ENCODE assay signal across 2 cellular contexts in the genomic region with DNA sequence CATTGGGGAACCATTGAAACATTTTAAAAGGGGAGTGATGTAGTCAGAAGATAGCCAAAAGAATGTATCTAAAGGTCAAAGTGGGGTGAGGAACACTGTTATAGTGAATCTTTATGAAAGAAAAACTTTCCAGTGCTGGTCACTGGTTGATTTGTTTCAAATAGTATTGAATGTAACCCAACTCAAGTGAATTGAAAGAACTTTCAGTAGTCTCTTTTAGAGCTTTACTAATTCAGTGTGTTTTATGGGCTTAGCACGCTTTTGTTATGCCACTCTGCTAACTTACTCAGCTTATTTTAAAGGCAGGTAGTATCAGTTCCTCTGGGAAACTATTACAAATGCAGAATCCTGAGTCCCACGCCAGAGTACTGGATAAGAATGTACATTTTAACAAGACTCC.
TF ChIP-seq lines count a peak whose summit lies in the region.

No MANE protein-coding gene starts in this region.

TF ChIP-seq in A549, 52 proteins besides CTCF, POLR2A, EP300 and RAD21 (continued from another document):
- TF ChIP-seq KDM1A (IDR thresholded peaks at IDR 0.05; ENCODE audit: low read depth) (no peak), NFE2L2 (conservative IDR thresholded peaks at IDR 0.05; ENCODE audit: low read length) (no peak), GATA3 (IDR thresholded peaks at IDR 0.05; ENCODE audit: borderline replicate concordance) (no peak), PHF8 (IDR thresholded peaks at IDR 0.05; ENCODE audit: borderline replicate concordance, low read depth) (no peak), ZSCAN20 (CRISPR knock-in tag; IDR thresholded peaks at IDR 0.05) (no peak), HOXB13 (CRISPR knock-in tag; IDR thresholded peaks at IDR 0.05; ENCODE audit: low read depth) (no peak)
- TF ChIP-seq, protein P1, sequence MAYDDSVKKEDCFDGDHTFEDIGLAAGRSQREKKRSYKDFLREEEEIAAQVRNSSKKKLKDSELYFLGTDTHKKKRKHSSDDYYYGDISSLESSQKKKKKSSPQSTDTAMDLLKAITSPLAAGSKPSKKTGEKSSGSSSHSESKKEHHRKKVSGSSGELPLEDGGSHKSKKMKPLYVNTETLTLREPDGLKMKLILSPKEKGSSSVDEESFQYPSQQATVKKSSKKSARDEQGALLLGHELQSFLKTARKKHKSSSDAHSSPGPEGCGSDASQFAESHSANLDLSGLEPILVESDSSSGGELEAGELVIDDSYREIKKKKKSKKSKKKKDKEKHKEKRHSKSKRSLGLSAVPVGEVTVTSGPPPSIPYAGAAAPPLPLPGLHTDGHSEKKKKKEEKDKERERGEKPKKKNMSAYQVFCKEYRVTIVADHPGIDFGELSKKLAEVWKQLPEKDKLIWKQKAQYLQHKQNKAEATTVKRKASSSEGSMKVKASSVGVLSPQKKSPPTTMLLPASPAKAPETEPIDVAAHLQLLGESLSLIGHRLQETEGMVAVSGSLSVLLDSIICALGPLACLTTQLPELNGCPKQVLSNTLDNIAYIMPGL (CRISPR knock-in tag; IDR thresholded peaks at IDR 0.05; ENCODE audit: borderline replicate concordance) = no peak
- TF ChIP-seq, protein P2, sequence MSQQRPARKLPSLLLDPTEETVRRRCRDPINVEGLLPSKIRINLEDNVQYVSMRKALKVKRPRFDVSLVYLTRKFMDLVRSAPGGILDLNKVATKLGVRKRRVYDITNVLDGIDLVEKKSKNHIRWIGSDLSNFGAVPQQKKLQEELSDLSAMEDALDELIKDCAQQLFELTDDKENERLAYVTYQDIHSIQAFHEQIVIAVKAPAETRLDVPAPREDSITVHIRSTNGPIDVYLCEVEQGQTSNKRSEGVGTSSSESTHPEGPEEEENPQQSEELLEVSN (IDR thresholded peaks at IDR 0.05; ENCODE audit: borderline replicate concordance, low read depth) = no peak
- TF ChIP-seq, protein P3, sequence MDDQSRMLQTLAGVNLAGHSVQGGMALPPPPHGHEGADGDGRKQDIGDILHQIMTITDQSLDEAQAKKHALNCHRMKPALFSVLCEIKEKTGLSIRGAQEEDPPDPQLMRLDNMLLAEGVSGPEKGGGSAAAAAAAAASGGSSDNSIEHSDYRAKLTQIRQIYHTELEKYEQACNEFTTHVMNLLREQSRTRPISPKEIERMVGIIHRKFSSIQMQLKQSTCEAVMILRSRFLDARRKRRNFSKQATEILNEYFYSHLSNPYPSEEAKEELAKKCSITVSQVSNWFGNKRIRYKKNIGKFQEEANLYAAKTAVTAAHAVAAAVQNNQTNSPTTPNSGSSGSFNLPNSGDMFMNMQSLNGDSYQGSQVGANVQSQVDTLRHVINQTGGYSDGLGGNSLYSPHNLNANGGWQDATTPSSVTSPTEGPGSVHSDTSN (IDR thresholded peaks at IDR 0.05) = no peak
- TF ChIP-seq, protein P4, sequence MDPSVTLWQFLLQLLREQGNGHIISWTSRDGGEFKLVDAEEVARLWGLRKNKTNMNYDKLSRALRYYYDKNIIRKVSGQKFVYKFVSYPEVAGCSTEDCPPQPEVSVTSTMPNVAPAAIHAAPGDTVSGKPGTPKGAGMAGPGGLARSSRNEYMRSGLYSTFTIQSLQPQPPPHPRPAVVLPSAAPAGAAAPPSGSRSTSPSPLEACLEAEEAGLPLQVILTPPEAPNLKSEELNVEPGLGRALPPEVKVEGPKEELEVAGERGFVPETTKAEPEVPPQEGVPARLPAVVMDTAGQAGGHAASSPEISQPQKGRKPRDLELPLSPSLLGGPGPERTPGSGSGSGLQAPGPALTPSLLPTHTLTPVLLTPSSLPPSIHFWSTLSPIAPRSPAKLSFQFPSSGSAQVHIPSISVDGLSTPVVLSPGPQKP (IDR thresholded peaks at IDR 0.05; ENCODE audit: low read depth, low read length) = no peak

TF ChIP-seq in GM23338, 12 proteins besides CTCF, POLR2A, EP300 and RAD21 (continued from another document):
- TF ChIP-seq, protein P5, sequence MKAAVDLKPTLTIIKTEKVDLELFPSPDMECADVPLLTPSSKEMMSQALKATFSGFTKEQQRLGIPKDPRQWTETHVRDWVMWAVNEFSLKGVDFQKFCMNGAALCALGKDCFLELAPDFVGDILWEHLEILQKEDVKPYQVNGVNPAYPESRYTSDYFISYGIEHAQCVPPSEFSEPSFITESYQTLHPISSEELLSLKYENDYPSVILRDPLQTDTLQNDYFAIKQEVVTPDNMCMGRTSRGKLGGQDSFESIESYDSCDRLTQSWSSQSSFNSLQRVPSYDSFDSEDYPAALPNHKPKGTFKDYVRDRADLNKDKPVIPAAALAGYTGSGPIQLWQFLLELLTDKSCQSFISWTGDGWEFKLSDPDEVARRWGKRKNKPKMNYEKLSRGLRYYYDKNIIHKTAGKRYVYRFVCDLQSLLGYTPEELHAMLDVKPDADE (IDR thresholded peaks at IDR 0.05) = no peak
- TF ChIP-seq POLR2AphosphoS5 (IDR thresholded peaks at IDR 0.05; ENCODE audit: low read depth) (no peak), STAT1 (IDR thresholded peaks at IDR 0.05; ENCODE audit: unreplicated experiment) (no peak), CREB1 (CRISPR knock-in tag; IDR thresholded peaks at IDR 0.05; ENCODE audit: low read depth) (no peak), ZNF114 (CRISPR knock-in tag; IDR thresholded peaks at IDR 0.05) (no peak)
- TF ChIP-seq, protein P6, sequence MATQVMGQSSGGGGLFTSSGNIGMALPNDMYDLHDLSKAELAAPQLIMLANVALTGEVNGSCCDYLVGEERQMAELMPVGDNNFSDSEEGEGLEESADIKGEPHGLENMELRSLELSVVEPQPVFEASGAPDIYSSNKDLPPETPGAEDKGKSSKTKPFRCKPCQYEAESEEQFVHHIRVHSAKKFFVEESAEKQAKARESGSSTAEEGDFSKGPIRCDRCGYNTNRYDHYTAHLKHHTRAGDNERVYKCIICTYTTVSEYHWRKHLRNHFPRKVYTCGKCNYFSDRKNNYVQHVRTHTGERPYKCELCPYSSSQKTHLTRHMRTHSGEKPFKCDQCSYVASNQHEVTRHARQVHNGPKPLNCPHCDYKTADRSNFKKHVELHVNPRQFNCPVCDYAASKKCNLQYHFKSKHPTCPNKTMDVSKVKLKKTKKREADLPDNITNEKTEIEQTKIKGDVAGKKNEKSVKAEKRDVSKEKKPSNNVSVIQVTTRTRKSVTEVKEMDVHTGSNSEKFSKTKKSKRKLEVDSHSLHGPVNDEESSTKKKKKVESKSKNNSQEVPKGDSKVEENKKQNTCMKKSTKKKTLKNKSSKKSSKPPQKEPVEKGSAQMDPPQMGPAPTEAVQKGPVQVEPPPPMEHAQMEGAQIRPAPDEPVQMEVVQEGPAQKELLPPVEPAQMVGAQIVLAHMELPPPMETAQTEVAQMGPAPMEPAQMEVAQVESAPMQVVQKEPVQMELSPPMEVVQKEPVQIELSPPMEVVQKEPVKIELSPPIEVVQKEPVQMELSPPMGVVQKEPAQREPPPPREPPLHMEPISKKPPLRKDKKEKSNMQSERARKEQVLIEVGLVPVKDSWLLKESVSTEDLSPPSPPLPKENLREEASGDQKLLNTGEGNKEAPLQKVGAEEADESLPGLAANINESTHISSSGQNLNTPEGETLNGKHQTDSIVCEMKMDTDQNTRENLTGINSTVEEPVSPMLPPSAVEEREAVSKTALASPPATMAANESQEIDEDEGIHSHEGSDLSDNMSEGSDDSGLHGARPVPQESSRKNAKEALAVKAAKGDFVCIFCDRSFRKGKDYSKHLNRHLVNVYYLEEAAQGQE (IDR thresholded peaks at IDR 0.05; ENCODE audit: unreplicated experiment) = no peak
